Comparison of ENCODE assay signal across 13 cellular contexts in the genomic region with DNA sequence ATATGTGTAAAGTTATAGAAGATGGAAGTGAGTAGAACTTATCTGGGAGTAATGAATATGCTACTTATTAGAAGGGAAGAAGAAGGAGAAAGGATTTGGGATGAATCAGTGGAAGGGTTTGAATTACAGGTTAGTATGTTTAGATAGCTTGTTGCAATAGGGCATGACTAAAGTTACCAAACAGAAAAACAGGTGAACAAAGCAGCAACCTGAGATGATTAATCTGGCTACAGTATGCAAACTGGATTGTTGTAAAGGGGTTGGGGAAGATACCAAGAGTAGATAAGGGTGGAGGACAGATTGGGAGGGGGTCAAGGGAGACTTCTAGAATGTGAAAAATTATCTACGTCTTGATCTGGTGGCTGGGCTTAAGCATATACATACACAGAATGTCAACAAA.
DNase-seq lines count a peak whose midpoint lies in the region; ATAC-seq and TF ChIP-seq lines count a peak whose summit lies in the region.
"Had no signal": no experiment of that assay in that cellular context is flagged by ENCODE, and none has a peak within 500 bp of the region (broad histone marks: within the 10 kb centered on the region; RNA-seq: fewer than 3 reads in every experiment).

No MANE protein-coding gene starts in this region.

- H3K9me3 ChIP-seq in PC-3 (ENCODE audit: low read length) (no peaks in the 10 kb centered on the region), tibial artery (no peaks in the 10 kb centered on the region)

- no peak for TF ChIP-seq CTCF in 22Rv1 (IDR thresholded peaks at IDR 0.05)
- TF ChIP-seq CTCF in LNCaP clone FGC (IDR thresholded peaks at IDR 0.05; ENCODE audit: control insufficient read depth, extremely low read depth, insufficient read depth): no peak
- no peak for TF ChIP-seq CTCF in PC-3 (conservative IDR thresholded peaks at IDR 0.05; ENCODE audit: low read depth, low read length)
- TF ChIP-seq CTCF in epithelial cell of esophagus (IDR thresholded peaks at IDR 0.05; ENCODE audit: insufficient read depth, low read depth, low read length, missing control alignments): no peak
- no peak for TF ChIP-seq CTCF in tibial artery (IDR thresholded peaks at IDR 0.05)

- H3K4me3 ChIP-seq in LNCaP clone FGC (ENCODE audit: low read depth, low read length) (no peak overlapping the region), PC-3 (ENCODE audit: low read length) (no peak overlapping the region), epithelial cell of esophagus (ENCODE audit: low read length) (no peak overlapping the region), tibial artery (no peak overlapping the region)
- H3K4me3 ChIP-seq: BLaER1 treated with 17β-estradiol and CSF1 and Interleukin-3, amounts not matched to agents 10 nM and 100 nM; GM23338 had no signal

- H3K4me2 ChIP-seq in PC-3 (ENCODE audit: low read length): no peak overlapping the region
- H3K4me2 ChIP-seq: BLaER1 treated with 17β-estradiol and CSF1 and Interleukin-3, amounts not matched to agents 10 nM and 100 nM; GM23338 had no signal

- no peaks in the 10 kb centered on the region for H3K9me2 ChIP-seq in PC-3 (replicated peaks; ENCODE audit: low read length)

- peak; percentile 53 for DNase-seq in LNCaP clone FGC (ENCODE audit: low read depth)
- peak; percentile 74 for DNase-seq in PC-3
- peak; percentile 9 for DNase-seq in epithelial cell of esophagus (ENCODE audit: low read depth)
- no peak for DNase-seq in nucleus accumbens (lab: John Stamatoyannopoulos, UW)
- no peak for DNase-seq in tibial artery
- DNase-seq: 8988T; Calu3; CD8-positive, alpha-beta T cell; HCEC 1CT had no signal

- H3K9ac ChIP-seq in PC-3 (ENCODE audit: low read length): no peak overlapping the region
- H3K9ac ChIP-seq: BLaER1 treated with 17β-estradiol and CSF1 and Interleukin-3, amounts not matched to agents 10 nM and 100 nM had no signal

- H3F3A ChIP-seq in PC-3 (ENCODE audit: low read length, unreplicated experiment): no peaks in the 10 kb centered on the region

- H3K36me3 ChIP-seq in PC-3 (ENCODE audit: low read depth, low read length): no peaks in the 10 kb centered on the region
- H3K36me3 ChIP-seq in tibial artery: no peaks in the 10 kb centered on the region
- H3K36me3 ChIP-seq: BLaER1 treated with 17β-estradiol and CSF1 and Interleukin-3, amounts not matched to agents 10 nM and 100 nM had no signal

- intact Hi-C loops in PC-3 (cut with micrococcal nuclease) (no loop called here), tibial artery (cut with DNase I; ENCODE audit: low total_unique reads) (no loop called here)

- no peaks in the 10 kb centered on the region for H3K79me2 ChIP-seq in PC-3 (ENCODE audit: low read length)

- no peak overlapping the region for H2AFZ ChIP-seq in PC-3 (ENCODE audit: low read length)
- H2AFZ ChIP-seq: GM23338 had no signal

- no peaks in the 10 kb centered on the region for H3K27me3 ChIP-seq in PC-3 (ENCODE audit: low read length)
- no peaks in the 10 kb centered on the region for H3K27me3 ChIP-seq in tibial artery
- H3K27me3 ChIP-seq: BLaER1 treated with 17β-estradiol and CSF1 and Interleukin-3, amounts not matched to agents 10 nM and 100 nM had no signal

- H3K27ac ChIP-seq in 22Rv1: peak overlapping the region; percentile 77
- H3K27ac ChIP-seq in PC-3 (ENCODE audit: low read length): no peak overlapping the region
- no peak overlapping the region for H3K27ac ChIP-seq in tibial artery
- H3K27ac ChIP-seq: BLaER1 treated with 17β-estradiol and CSF1 and Interleukin-3, amounts not matched to agents 10 nM and 100 nM had no signal

- peaks cover 7% of the 10 kb centered on the region; the same call in 1 of the 2 replicates for H3K4me1 ChIP-seq in PC-3 (ENCODE audit: insufficient read depth, low read length)
- H3K4me1 ChIP-seq in tibial artery: no peaks in the 10 kb centered on the region
- H3K4me1 ChIP-seq: BLaER1 treated with 17β-estradiol and CSF1 and Interleukin-3, amounts not matched to agents 10 nM and 100 nM had no signal

- no TSS peak for BruUV-seq in PC-3 (replicated peaks; lab: Mats Ljungman, UMichigan)

- H4K20me1 ChIP-seq in PC-3 (ENCODE audit: low read length): no peaks in the 10 kb centered on the region
- H4K20me1 ChIP-seq: BLaER1 treated with 17β-estradiol and CSF1 and Interleukin-3, amounts not matched to agents 10 nM and 100 nM had no signal

- CTCF ChIA-PET in PC-3 (lab: Charles Lee): no interaction called here

- POLR2A ChIA-PET in PC-3 (lab: Charles Lee; ENCODE audit: unreplicated experiment): no interaction called here

- ATAC-seq in PC-3: no peak
- no peak for ATAC-seq in HG03135 (IDR thresholded peaks at IDR 0.05; ENCODE audit: unreplicated experiment)
- ATAC-seq: CD8-positive, alpha-beta T cell had no signal

Comparison
In these comparisons a context has a peak if more than half of its experiments do, and no peak if none do; other contexts are left out.
1. DNase-seq: peak in LNCaP clone FGC (single experiment), PC-3 (single experiment) and epithelial cell of esophagus (single experiment); none in nucleus accumbens (0 of 56) and tibial artery (0 of 2).